ENCODE assay signal across 1 cellular context in genomic region chr21:44957047-44957831, GRCh38.
TF ChIP-seq lines count a peak whose summit lies in the region.

No MANE protein-coding gene starts in this region.

TF ChIP-seq in GM23338, 12 proteins besides CTCF, POLR2A, EP300 and RAD21 (continued from another document):
- TF ChIP-seq ZNF462 (CRISPR knock-in tag; IDR thresholded peaks at IDR 0.05) (no peak), REST (IDR thresholded peaks at IDR 0.05; ENCODE audit: unreplicated experiment) (no peak), POLR2AphosphoS5 (IDR thresholded peaks at IDR 0.05; ENCODE audit: low read depth) (no peak), ZNF114 (CRISPR knock-in tag; IDR thresholded peaks at IDR 0.05) (no peak)
